ENCODE assay signal across 1 cellular context in genomic region chr1:155082301-155082940, GRCh38.
TF ChIP-seq lines count a peak whose summit lies in the region.

No MANE protein-coding gene starts in this region.

TF ChIP-seq in HepG2, 621 proteins besides CTCF, POLR2A, EP300 and RAD21:
- TF ChIP-seq ZNF513 (CRISPR knock-in tag; conservative IDR thresholded peaks at IDR 0.05) (no peak), CERS6 (CRISPR knock-in tag; IDR thresholded peaks at IDR 0.05) (no peak), KIAA2018 (CRISPR knock-in tag; IDR thresholded peaks at IDR 0.05; ENCODE audit: borderline replicate concordance) (no peak), PHF5A (CRISPR knock-in tag; IDR thresholded peaks at IDR 0.05; ENCODE audit: low read depth, unreplicated experiment) (no peak), ZNF576 (CRISPR knock-in tag; IDR thresholded peaks at IDR 0.05) (no peak), KDM2A (CRISPR knock-in tag; IDR thresholded peaks at IDR 0.05; ENCODE audit: borderline replicate concordance, low read depth) (no peak), RFXAP (CRISPR knock-in tag; IDR thresholded peaks at IDR 0.05; ENCODE audit: borderline replicate concordance) (no peak), SRY (CRISPR knock-in tag; IDR thresholded peaks at IDR 0.05) (no peak), HNF4G (IDR thresholded peaks at IDR 0.05; ENCODE audit: borderline replicate concordance, low read depth, low read length) (no peak), HNF4G (CRISPR knock-in tag; IDR thresholded peaks at IDR 0.05; ENCODE audit: borderline replicate concordance, low read depth) (no peak), EZH2 (conservative IDR thresholded peaks at IDR 0.05; ENCODE audit: low read depth, low read length) (0 out of 2 replicates have a peak, but pooled peaks have one; percentile 38), ZNF549 (CRISPR knock-in tag; IDR thresholded peaks at IDR 0.05) (no peak), NR2F1 (CRISPR knock-in tag; IDR thresholded peaks at IDR 0.05) (no peak), TFAP4 (IDR thresholded peaks at IDR 0.05; ENCODE audit: borderline replicate concordance, low read depth) (no peak), HNRNPLL (IDR thresholded peaks at IDR 0.05; ENCODE audit: low read depth, low read length, poor library complexity, severe bottlenecking) (peak; percentile 21), ZBTB3 (CRISPR knock-in tag; IDR thresholded peaks at IDR 0.05; ENCODE audit: borderline replicate concordance, low read depth) (no peak), RFXANK (CRISPR knock-in tag; IDR thresholded peaks at IDR 0.05) (no peak), MTERF4 (CRISPR knock-in tag; IDR thresholded peaks at IDR 0.05) (no peak), MTF2 (CRISPR knock-in tag; IDR thresholded peaks at IDR 0.05; ENCODE audit: borderline replicate concordance) (peak; percentile 62; the same call in 1 of the 2 replicates), MYNN (CRISPR knock-in tag; IDR thresholded peaks at IDR 0.05; ENCODE audit: low read depth) (no peak), ZNF687 (CRISPR knock-in tag; IDR thresholded peaks at IDR 0.05) (peak; percentile 45), BCLAF1 (IDR thresholded peaks at IDR 0.05) (no peak), ZNF878 (CRISPR knock-in tag; IDR thresholded peaks at IDR 0.05) (no peak), ZNF20 (CRISPR knock-in tag; IDR thresholded peaks at IDR 0.05) (no peak), RNF219 (CRISPR knock-in tag; IDR thresholded peaks at IDR 0.05) (no peak), SOX5 (CRISPR knock-in tag; IDR thresholded peaks at IDR 0.05; ENCODE audit: borderline replicate concordance) (no peak), ZNF282 (IDR thresholded peaks at IDR 0.05; ENCODE audit: partially characterized antibody) (no peak), SALL1 (CRISPR knock-in tag; IDR thresholded peaks at IDR 0.05) (0 out of 2 replicates have a peak, but pooled peaks have one; percentile 1), TP53 (CRISPR knock-in tag; conservative IDR thresholded peaks at IDR 0.05) (no peak)
